Comparison of ENCODE assay signal across 18 cellular contexts in genomic region chr1:108059945-108060344, GRCh38.
A peak's percentile ranks its signal among the peaks of the same experiment; 100 is the strongest.
DNase-seq lines count a peak whose midpoint lies in the region; ATAC-seq and TF ChIP-seq lines count a peak whose summit lies in the region.
"Had no signal": no experiment of that assay in that cellular context is flagged by ENCODE, and none has a peak within 500 bp of the region (broad histone marks: within the 10 kb centered on the region; RNA-seq: fewer than 3 reads in every experiment).

No MANE protein-coding gene starts in this region.

- no peaks in the 10 kb centered on the region for H3K9me3 ChIP-seq in DND-41 (ENCODE audit: insufficient read depth, low read length, severe bottlenecking)
- H3K9me3 ChIP-seq: HAP-1 had no signal

- no peak for ATAC-seq in DND-41 (ENCODE audit: insufficient read depth, low read depth)
- ATAC-seq in sciatic nerve = peak; percentile 81
- no peak for ATAC-seq in GM18498 (IDR thresholded peaks at IDR 0.05; ENCODE audit: unreplicated experiment)
- ATAC-seq in GM19452 (IDR thresholded peaks at IDR 0.05; ENCODE audit: unreplicated experiment) = no peak
- ATAC-seq: CD8-positive, alpha-beta T cell; HepG2 had no signal

- DNase-seq in CD14-positive monocyte (ENCODE audit: low spot score) = no peak
- no peak for DNase-seq in DND-41
- no peak for DNase-seq in endothelial cell (ENCODE audit: low spot score)
- DNase-seq in sciatic nerve (ENCODE audit: low spot score) = no peak
- DNase-seq in NCI-H1436 treated with DMSO at 0.1 percent for 48 hours (lab: John Stamatoyannopoulos, UW) = no peak
- DNase-seq in activated CD8-positive, alpha-beta memory T cell treated with anti-CD3 and anti-CD28 coated beads for 24 hours = no peak
- DNase-seq: C1 segment of cervical spinal cord; CD8-positive, alpha-beta T cell; COR-L47; DMS153; DMS79 treated with DMSO at 0.1 percent for 48 hours; GDM1; HFFc6 had no signal

- intact Hi-C loops in CD14-positive monocyte (cut with micrococcal nuclease) = loop anchor here (10.0 kb wide), 4 partner anchors 45 to 185 kb away; partner anchors contain the start of gene VAV3 (in 1 of the 2)
- intact Hi-C loops in sciatic nerve (cut with DNase I) = no loop called here

- no peak overlapping the region for H3K9ac ChIP-seq in DND-41 (ENCODE audit: low read depth, low read length)

- H3K36me3 ChIP-seq in DND-41 (ENCODE audit: insufficient read depth, low read length) = no peaks in the 10 kb centered on the region
- H3K36me3 ChIP-seq: HAP-1 had no signal

- peaks cover 71% of the 10 kb centered on the region for H3K4me1 Mint-ChIP-seq in CD14-positive monocyte
- peaks cover 39% of the 10 kb centered on the region for H3K4me1 Mint-ChIP-seq in endothelial cell (ENCODE audit: unreplicated experiment)

- peak overlapping the region; percentile 22; the same call in 1 of the 2 replicates for H3K27ac ChIP-seq in DND-41 (ENCODE audit: low read length)

- H3K36me3 Mint-ChIP-seq in CD14-positive monocyte = peaks cover 23 to 34% of the 10 kb centered on the region in 2 donors
- H3K36me3 Mint-ChIP-seq in endothelial cell (ENCODE audit: low read depth, unreplicated experiment) = no peaks in the 10 kb centered on the region
- H3K36me3 Mint-ChIP-seq: CD8-positive, alpha-beta T cell had no signal

- H3K79me2 ChIP-seq in DND-41 (ENCODE audit: insufficient read depth, low read length) = no peaks in the 10 kb centered on the region

- H3K27ac Mint-ChIP-seq in CD14-positive monocyte (peak overlapping the region in 4 of 7 donors; percentile 3 to 67 (median 48)), endothelial cell (ENCODE audit: unreplicated experiment) (peak overlapping the region; percentile 2)
- H3K27ac Mint-ChIP-seq: B cell; CD8-positive, alpha-beta T cell; HFFc6 had no signal

- no peak overlapping the region for H2AFZ ChIP-seq in DND-41 (ENCODE audit: low read depth, low read length)

- H3K4me2 ChIP-seq in DND-41 (ENCODE audit: insufficient read depth, low read length) = no peak overlapping the region

- no peaks in the 10 kb centered on the region for H3K27me3 Mint-ChIP-seq in CD14-positive monocyte (ENCODE audit: low read depth in 3 of 3)
- H3K27me3 Mint-ChIP-seq in endothelial cell (ENCODE audit: unreplicated experiment) = peaks cover 4% of the 10 kb centered on the region
- H3K27me3 Mint-ChIP-seq: B cell had no signal

- no peak overlapping the region for H3K4me3 ChIP-seq in DND-41 (ENCODE audit: low read depth in 1 of 2, low read length in 2 of 2)
- H3K4me3 ChIP-seq: HAP-1 had no signal

- TF ChIP-seq CTCF in CD14-positive monocyte (IDR thresholded peaks at IDR 0.05) (no peak), DND-41 (IDR thresholded peaks at IDR 0.05; ENCODE audit: borderline replicate concordance, extremely low read depth, low read length, poor library complexity, severe bottlenecking) (no peak), endothelial cell (IDR thresholded peaks at IDR 0.05; ENCODE audit: unreplicated experiment) (no peak)

- peaks cover 46% of the 10 kb centered on the region for H3K4me1 ChIP-seq in DND-41 (ENCODE audit: insufficient read depth, low read length)
- H3K4me1 ChIP-seq: HAP-1 had no signal

- no peaks in the 10 kb centered on the region for H4K20me1 ChIP-seq in DND-41 (ENCODE audit: insufficient read depth, low read length)

- no peak overlapping the region for H3K4me3 Mint-ChIP-seq in CD14-positive monocyte
- no peak overlapping the region for H3K4me3 Mint-ChIP-seq in endothelial cell (ENCODE audit: unreplicated experiment)
- H3K4me3 Mint-ChIP-seq: B cell; CD8-positive, alpha-beta T cell; HFFc6 had no signal

- H3K27me3 ChIP-seq in DND-41 (ENCODE audit: insufficient read depth, low read length, poor library complexity) = no peaks in the 10 kb centered on the region

- H3K9me3 Mint-ChIP-seq in CD14-positive monocyte (peaks cover 3 to 8% (median 4%) of the 10 kb centered on the region in 7 donors), endothelial cell (ENCODE audit: unreplicated experiment) (no peaks in the 10 kb centered on the region)
- H3K9me3 Mint-ChIP-seq: HFFc6 had no signal
